Comparison of ENCODE assay signal across 14 cellular contexts in the genomic region with DNA sequence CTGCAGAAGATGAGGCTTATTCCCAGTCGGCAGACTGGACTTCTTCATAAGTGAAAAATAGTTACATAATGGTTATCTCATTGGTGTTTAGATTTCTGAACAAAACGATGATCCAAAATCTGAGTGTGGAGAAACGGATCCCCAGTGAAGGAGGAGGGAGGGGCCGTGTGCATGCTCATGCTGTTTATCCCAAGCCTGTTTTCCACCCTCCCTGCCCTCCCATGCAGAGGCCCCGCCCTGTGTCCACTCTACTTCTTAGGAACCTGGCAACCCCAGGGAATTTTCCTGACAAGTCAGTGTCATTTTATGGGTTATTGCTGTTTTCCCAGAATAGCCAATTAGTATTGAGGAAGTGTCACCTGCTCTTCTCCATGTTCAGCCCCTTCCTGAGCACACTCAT.
DNase-seq lines count a peak whose midpoint lies in the region; ATAC-seq and TF ChIP-seq lines count a peak whose summit lies in the region.
"Had no signal": no experiment of that assay in that cellular context is flagged by ENCODE, and none has a peak within 500 bp of the region (broad histone marks: within the 10 kb centered on the region; RNA-seq: fewer than 3 reads in every experiment).

No MANE protein-coding gene starts in this region.

- no peak overlapping the region for H3K4me3 Mint-ChIP-seq in activated naive CD8-positive, alpha-beta T cell treated with anti-CD3 and anti-CD28 coated beads for 36 hours

- intact Hi-C loops in Right ventricle myocardium inferior (cut with DNase I), result loop anchor here (10.0 kb wide), 1 partner anchor 387 kb away; no protein-coding TSS in a partner anchor
- intact Hi-C loops in lower lobe of right lung (cut with DNase I), result no loop called here
- intact Hi-C loops in upper lobe of right lung (cut with DNase I), result no loop called here

- H3K36me3 Mint-ChIP-seq in activated naive CD8-positive, alpha-beta T cell treated with anti-CD3 and anti-CD28 coated beads for 36 hours, result peaks cover 91% of the 10 kb centered on the region

- H3K27me3 Mint-ChIP-seq in activated naive CD8-positive, alpha-beta T cell treated with anti-CD3 and anti-CD28 coated beads for 36 hours, result no peaks in the 10 kb centered on the region

- peaks cover 91% of the 10 kb centered on the region for H3K4me1 Mint-ChIP-seq in activated naive CD8-positive, alpha-beta T cell treated with anti-CD3 and anti-CD28 coated beads for 36 hours

- H3K4me3 ChIP-seq in cardiac muscle cell (no peak overlapping the region), lower lobe of right lung (no peak overlapping the region), upper lobe of right lung (no peak overlapping the region)

- peaks cover 12% of the 10 kb centered on the region for H3K9me3 Mint-ChIP-seq in activated naive CD8-positive, alpha-beta T cell treated with anti-CD3 and anti-CD28 coated beads for 36 hours

- H3K27ac ChIP-seq in cardiac muscle cell (peak overlapping the region; percentile 83), lower lobe of right lung (peak overlapping the region; percentile 33), upper lobe of right lung (no peak overlapping the region)
- H3K27ac ChIP-seq: WERI-Rb-1 had no signal

- H3K9me3 ChIP-seq in cardiac muscle cell (ENCODE audit: low read depth) (no peaks in the 10 kb centered on the region), lower lobe of right lung (no peaks in the 10 kb centered on the region), upper lobe of right lung (no peaks in the 10 kb centered on the region)

- TF ChIP-seq CTCF in cardiac muscle cell (IDR thresholded peaks at IDR 0.05; ENCODE audit: low read depth, low read length) (no peak), lower lobe of right lung (IDR thresholded peaks at IDR 0.05) (no peak), upper lobe of right lung (IDR thresholded peaks at IDR 0.05) (no peak)

- DNase-seq in cardiac muscle cell (ENCODE audit: low read depth in 1 of 2, low spot score in 1 of 2), result no peak
- no peak for DNase-seq in Right ventricle myocardium inferior (ENCODE audit: missing footprints)
- no peak for DNase-seq in activated naive CD8-positive, alpha-beta T cell treated with anti-CD3 and anti-CD28 coated beads for 36 hours
- no peak for DNase-seq in lower lobe of right lung
- DNase-seq in upper lobe of right lung, result no peak
- DNase-seq in NCI-H524 treated with DMSO at 0.1 percent for 48 hours (lab: John Stamatoyannopoulos, UW), result no peak
- DNase-seq in NCI-H2029 treated with DMSO at 0.1 percent for 48 hours (lab: John Stamatoyannopoulos, UW), result no peak
- no peak for DNase-seq in EL
- DNase-seq: DMS 273 treated with DMSO at 0.1 percent for 48 hours, glutamatergic neuron, NCI-H2081, NCI-H526 treated with DMSO at 0.1 percent for 48 hours, small intestine, WERI-Rb-1 had no signal

- no peak for ATAC-seq in Right ventricle myocardium inferior
- peak; percentile 13 to 40 for ATAC-seq in lower lobe of right lung
- ATAC-seq in upper lobe of right lung, result peak; percentile 28

- H3K36me3 ChIP-seq in cardiac muscle cell (no peaks in the 10 kb centered on the region), lower lobe of right lung (peaks cover 24% of the 10 kb centered on the region), upper lobe of right lung (peaks cover 23% of the 10 kb centered on the region)
- H3K36me3 ChIP-seq: WERI-Rb-1 had no signal

- no peaks in the 10 kb centered on the region for H3K27me3 ChIP-seq in cardiac muscle cell
- no peaks in the 10 kb centered on the region for H3K27me3 ChIP-seq in lower lobe of right lung (ENCODE audit: low read depth)
- H3K27me3 ChIP-seq in upper lobe of right lung, result no peaks in the 10 kb centered on the region

- H3K27ac Mint-ChIP-seq in activated naive CD8-positive, alpha-beta T cell treated with anti-CD3 and anti-CD28 coated beads for 36 hours, result peak overlapping the region; percentile 92

- peaks cover 40% of the 10 kb centered on the region for H3K4me1 ChIP-seq in cardiac muscle cell (ENCODE audit: low read depth)
- peaks cover 60% of the 10 kb centered on the region for H3K4me1 ChIP-seq in lower lobe of right lung
- peaks cover 35% of the 10 kb centered on the region for H3K4me1 ChIP-seq in upper lobe of right lung
